In genomic region chr4:185467101-185467500, GRCh38 we compare ENCODE assay signal across 17 cellular contexts.
"Had no signal": no experiment of that assay in that cellular context is flagged by ENCODE, and none has a peak within 500 bp of the region (broad histone marks: within the 10 kb centered on the region; RNA-seq: fewer than 3 reads in every experiment).

No MANE protein-coding gene starts in this region.

- H3K27ac Mint-ChIP-seq: activated CD4-positive, alpha-beta T cell treated with anti-CD3 and anti-CD28 coated beads for 36 hours; activated CD8-positive, alpha-beta T cell treated with anti-CD3 and anti-CD28 coated beads for 36 hours; endodermal cell; nephron had no signal

- H3K4me1 ChIP-seq: foreskin keratinocyte had no signal

- H3K4me3 Mint-ChIP-seq: activated CD4-positive, alpha-beta T cell treated with anti-CD3 and anti-CD28 coated beads for 36 hours; activated CD8-positive, alpha-beta T cell treated with anti-CD3 and anti-CD28 coated beads for 36 hours; central memory CD8-positive, alpha-beta T cell; endodermal cell had no signal

- DNase-seq: activated CD4-positive, alpha-beta T cell treated with anti-CD3 and anti-CD28 coated beads for 36 hours; activated CD8-positive, alpha-beta memory T cell treated with anti-CD3 and anti-CD28 coated beads, Interleukin-2, amount 50 U/mL, for 48 hours; activated CD8-positive, alpha-beta T cell treated with anti-CD3 and anti-CD28 coated beads for 36 hours; activated naive CD4-positive, alpha-beta T cell; dermis blood vessel endothelial cell; endodermal cell; foreskin keratinocyte; mammary epithelial cell; mucosa of descending colon; sigmoid colon; stimulated activated CD4-positive, alpha-beta T cell treated with anti-CD3 and anti-CD28 coated beads, Interleukin-4, amount 100 ng/mL, for 1 hour; stimulated activated CD8-positive, alpha-beta memory T cell treated with anti-CD3 and anti-CD28 coated beads, Interleukin-4, amount 100 ng/mL, for 48 hours; stimulated activated naive CD8-positive, alpha-beta T cell treated with anti-CD3 and anti-CD28 coated beads, Interleukin-15, Interleukin-2, amounts not matched to agents 100 U/mL and 50 U/mL, for 24 hours; WERI-Rb-1 had no signal

- H3K9me3 ChIP-seq: mucosa of descending colon, sigmoid colon, thoracic aorta had no signal

- H3K27me3 ChIP-seq: sigmoid colon had no signal

- H3K27ac ChIP-seq: foreskin keratinocyte, sigmoid colon, thoracic aorta, WERI-Rb-1 had no signal

- H3K4me3 ChIP-seq: mucosa of descending colon, sigmoid colon, thoracic aorta had no signal

- ATAC-seq: activated CD4-positive, alpha-beta T cell treated with anti-CD3 and anti-CD28 coated beads for 36 hours; activated CD8-positive, alpha-beta T cell treated with anti-CD3 and anti-CD28 coated beads for 36 hours; foreskin keratinocyte; mucosa of descending colon; stimulated activated naive CD8-positive, alpha-beta T cell treated with anti-CD3 and anti-CD28 coated beads, Interleukin-15, Interleukin-2, amounts not matched to agents 100 U/mL and 50 U/mL, for 24 hours had no signal

- H3K36me3 ChIP-seq: sigmoid colon, thoracic aorta, WERI-Rb-1 had no signal

- H3K9me3 Mint-ChIP-seq: activated CD8-positive, alpha-beta T cell treated with anti-CD3 and anti-CD28 coated beads for 36 hours; central memory CD8-positive, alpha-beta T cell; endodermal cell; nephron had no signal
